33 cellular contexts compared by ENCODE assay signal in genomic region chr16:89221604-89222003, GRCh38. TPM values are rescaled to one million over a fixed set of nuclear protein-coding genes. Genes with fewer than 3 reads are reported as not detected.
"Had no signal": no experiment of that assay in that cellular context is flagged by ENCODE, and none has a peak within 500 bp of the region (broad histone marks: within the 10 kb centered on the region; RNA-seq: fewer than 3 reads in every experiment).

No MANE protein-coding gene starts in this region.

- H3K4me2 ChIP-seq: KMS-11 had no signal

- H3K27me3 Mint-ChIP-seq: activated CD4-positive, alpha-beta memory T cell treated with anti-CD3 and anti-CD28 coated beads, Interleukin-2, amount 10 ng/mL, durations not matched to agents 7 days and 5 days; activated CD8-positive, alpha-beta memory T cell treated with anti-CD3 and anti-CD28 coated beads, Interleukin-2, amount 10 ng/mL, durations not matched to agents 7 days and 5 days; activated naive CD4-positive, alpha-beta T cell treated with anti-CD3 and anti-CD28 coated beads, Interleukin-2, amount 10 ng/mL, durations not matched to agents 7 days and 5 days; activated naive CD8-positive, alpha-beta T cell; activated naive CD8-positive, alpha-beta T cell treated with anti-CD3 and anti-CD28 coated beads, Interleukin-2, amount 50 U/mL, for 24 hours had no signal

- H3K27ac Mint-ChIP-seq: activated CD4-positive, alpha-beta memory T cell treated with anti-CD3 and anti-CD28 coated beads, Interleukin-2, amount 10 ng/mL, durations not matched to agents 7 days and 5 days; activated CD8-positive, alpha-beta memory T cell treated with anti-CD3 and anti-CD28 coated beads, Interleukin-2, amount 10 ng/mL, durations not matched to agents 7 days and 5 days; activated naive CD4-positive, alpha-beta T cell treated with anti-CD3 and anti-CD28 coated beads, Interleukin-2, amount 10 ng/mL, durations not matched to agents 7 days and 5 days; activated naive CD8-positive, alpha-beta T cell; activated naive CD8-positive, alpha-beta T cell treated with anti-CD3 and anti-CD28 coated beads, Interleukin-2, amount 50 U/mL, for 24 hours; brain had no signal

- ATAC-seq: activated CD8-positive, alpha-beta memory T cell treated with anti-CD3 and anti-CD28 coated beads, Interleukin-2, amount 10 ng/mL, durations not matched to agents 7 days and 5 days; activated naive CD8-positive, alpha-beta T cell treated with anti-CD3 and anti-CD28 coated beads, Interleukin-2, amount 50 U/mL, for 24 hours had no signal

- H3K27ac ChIP-seq: KMS-11, WERI-Rb-1 had no signal

- FAIRE-seq: bronchial epithelial cell had no signal

- DNase-seq: activated CD4-positive, alpha-beta memory T cell treated with anti-CD3 and anti-CD28 coated beads, Interleukin-2, amount 10 ng/mL, durations not matched to agents 7 days and 5 days; activated CD4-positive, alpha-beta T cell treated with anti-CD3 and anti-CD28 coated beads for 1 hour; activated CD4-positive, alpha-beta T cell treated with anti-CD3 and anti-CD28 coated beads for 48 hours; activated CD4-positive, CD25-positive, alpha-beta regulatory T cell; activated CD8-positive, alpha-beta memory T cell treated with anti-CD3 and anti-CD28 coated beads for 24 hours; activated CD8-positive, alpha-beta memory T cell treated with anti-CD3 and anti-CD28 coated beads, Interleukin-2, amount 10 ng/mL, durations not matched to agents 7 days and 5 days; activated CD8-positive, alpha-beta memory T cell treated with anti-CD3 and anti-CD28 coated beads, Interleukin-2, amount 50 U/mL, for 48 hours; activated effector memory CD4-positive, alpha-beta T cell treated with Interleukin-2 at 50 U/mL for 16 hours; activated naive CD4-positive, alpha-beta T cell treated with anti-CD3 and anti-CD28 coated beads, Interleukin-2, amount 10 ng/mL, durations not matched to agents 7 days and 5 days; activated naive CD8-positive, alpha-beta T cell treated with anti-CD3 and anti-CD28 coated beads, Interleukin-2, amount 50 U/mL, for 24 hours; activated T-cell treated with anti-CD3 and anti-CD28 coated beads, Interleukin-2, amount 50 U/mL, for 48 hours; anterior cingulate cortex; caudate nucleus; MM.1S; MV-4-11; NCI-H1092; NCI-H1436 treated with DMSO at 0.1 percent for 48 hours; NCI-H1694 treated with DMSO at 0.1 percent for 48 hours; NCI-H2029; NCI-H345; NCI-H524 treated with DMSO at 0.1 percent for 48 hours; NK-92 treated with Interleukin-12 subunit alpha and Interleukin-12 subunit beta, amount 100 ng/mL, for 24 hours; Right ventricle myocardium superior; T1000; WERI-Rb-1 had no signal

- H3K9ac ChIP-seq: KMS-11 had no signal

- H3K4me3 Mint-ChIP-seq: activated CD4-positive, alpha-beta memory T cell treated with anti-CD3 and anti-CD28 coated beads, Interleukin-2, amount 10 ng/mL, durations not matched to agents 7 days and 5 days; activated CD8-positive, alpha-beta memory T cell treated with anti-CD3 and anti-CD28 coated beads, Interleukin-2, amount 10 ng/mL, durations not matched to agents 7 days and 5 days; activated naive CD4-positive, alpha-beta T cell treated with anti-CD3 and anti-CD28 coated beads, Interleukin-2, amount 10 ng/mL, durations not matched to agents 7 days and 5 days; activated naive CD8-positive, alpha-beta T cell; activated naive CD8-positive, alpha-beta T cell treated with anti-CD3 and anti-CD28 coated beads, Interleukin-2, amount 50 U/mL, for 24 hours had no signal

RNA-seq across cellular contexts. Expression of gene SLC22A31, which starts 21.3 kb away (rescaled TPM):
- total RNA-seq: activated CD8-positive, alpha-beta memory T cell treated with anti-CD3 and anti-CD28 coated beads, Interleukin-2, amount 10 ng/mL, durations not matched to agents 7 days and 5 days; NCI-H460; OCI-LY7; Right ventricle myocardium superior had no signal

RNA-seq across cellular contexts. Expression of gene CDH15, which starts 50.1 kb away (rescaled TPM):
- total RNA-seq: activated CD4-positive, alpha-beta memory T cell treated with anti-CD3 and anti-CD28 coated beads, Interleukin-2, amount 10 ng/mL, durations not matched to agents 7 days and 5 days; activated CD8-positive, alpha-beta memory T cell treated with anti-CD3 and anti-CD28 coated beads, Interleukin-2, amount 10 ng/mL, durations not matched to agents 7 days and 5 days; OCI-LY7; Right ventricle myocardium superior; T-helper 1 cell treated with Interleukin-12 subunit alpha and Interleukin-12 subunit beta and Interleukin-4 antibody, amounts not matched to agents 30 ng/mL and 1 ng/mL, for 36 hours; T-helper 2 cell treated with Interferon-gamma antibody and Interleukin-4, amounts not matched to agents 100 ng/mL and 5 ng/mL, for 36 hours had no signal
